8 cellular contexts compared by ENCODE assay signal in genomic region chr12:6614513-6615177, GRCh38. TPM values are rescaled to one million over a fixed set of nuclear protein-coding genes. Genes with fewer than 3 reads are reported as not detected.
DNase-seq lines count a peak whose midpoint lies in the region; ATAC-seq and TF ChIP-seq lines count a peak whose summit lies in the region.

No MANE protein-coding gene starts in this region.

- H3K9ac ChIP-seq in skeletal muscle tissue (ENCODE audit: low read depth in 1 of 3, low read length in 3 of 3), result peak overlapping the region; percentile 23 to 71 (median 27)

- intact Hi-C loops in right cardiac atrium (cut with DNase I), result loop anchor here in 3 of 4 donors (10.0 kb wide), 3 partner anchors 70 to 210 kb away; partner anchors contain the start of genes GPR162 (in 1 of the 3), P3H3 (in 1 of the 3) and ZNF384 (in 1 of the 3)

- H3K9me3 ChIP-seq in right cardiac atrium (ENCODE audit: control insufficient read depth, low read length) (no peaks in the 10 kb centered on the region), skeletal muscle tissue (ENCODE audit: control insufficient read depth in 3 of 3, low read length in 3 of 3) (no peaks in the 10 kb centered on the region)

- H3K4me1 ChIP-seq in right cardiac atrium (ENCODE audit: control insufficient read depth, insufficient read depth, low read length) (peaks cover 19% of the 10 kb centered on the region), skeletal muscle tissue (ENCODE audit: control insufficient read depth in 3 of 3, insufficient read depth in 3 of 3, low read length in 3 of 3) (peaks cover 17 to 25% (median 24%) of the 10 kb centered on the region in 3 donors)

- no peaks in the 10 kb centered on the region for H3K36me3 ChIP-seq in H7 (replicated peaks; ENCODE audit: control insufficient read depth, insufficient read depth, low read length)
- no peaks in the 10 kb centered on the region for H3K36me3 ChIP-seq in skeletal muscle tissue (ENCODE audit: control insufficient read depth in 3 of 3, insufficient read depth in 3 of 3, low read length in 3 of 3)

- H3K27ac ChIP-seq in VCaP (peak overlapping the region; percentile 72), right cardiac atrium (ENCODE audit: low read length) (peak overlapping the region; percentile 94), skeletal muscle tissue (ENCODE audit: low read depth, low read length) (peak overlapping the region; percentile 88)

- ATAC-seq in right cardiac atrium (no peak), HG03460 (IDR thresholded peaks at IDR 0.05; ENCODE audit: unreplicated experiment) (no peak)

- DNase-seq in H7, result peak; percentile 59
- no peak for DNase-seq in right cardiac atrium
- no peak for DNase-seq in NAMALWA (ENCODE audit: low spot score)
- no peak for DNase-seq in putamen (ENCODE audit: low spot score)
- no peak for DNase-seq in cerebellar nuclear complex (lab: John Stamatoyannopoulos, UW)

- WGBS in right cardiac atrium, result 72% methylated on average over 7 of the region's 7 CpGs

- H3K4me3 ChIP-seq in H7 (ENCODE audit: insufficient read depth, low read depth, low read length) (no peak overlapping the region; the same call in 1 of the 2 replicates), right cardiac atrium (ENCODE audit: low read length) (no peak overlapping the region), skeletal muscle tissue (ENCODE audit: low read length in 3 of 3) (no peak overlapping the region)

- no peak for TF ChIP-seq CTCF in VCaP (conservative IDR thresholded peaks at IDR 0.05)

- H3K27me3 ChIP-seq in H7 (ENCODE audit: control insufficient read depth, insufficient read depth, low read length), result peaks cover 4% of the 10 kb centered on the region
- H3K27me3 ChIP-seq in right cardiac atrium (ENCODE audit: control insufficient read depth, insufficient read depth), result no peaks in the 10 kb centered on the region
- peaks cover 0 to 1% (median 0%) of the 10 kb centered on the region in 3 donors for H3K27me3 ChIP-seq in skeletal muscle tissue (ENCODE audit: control insufficient read depth in 3 of 3, insufficient read depth in 3 of 3, low read length in 3 of 3)

RNA-seq across cellular contexts. Expression of gene CHD4, which starts 7.5 kb away (rescaled TPM):
- total RNA-seq in H7 (2014; rRNA removed; shearing (Covaris generic)), result 236 and 245 TPM in 2 replicates
- total RNA-seq in right cardiac atrium (100 to 1,000 TPM; 138 to 165 (median 153) TPM), skeletal muscle tissue (211 TPM)
- 142 TPM for polyA plus RNA-seq in right cardiac atrium

RNA-seq across cellular contexts. Expression of gene LPAR5, which starts 21.1 kb away (rescaled TPM):
- total RNA-seq in H7 (2014; rRNA removed; shearing (Covaris generic)), result 0.04 TPM in 1 of 2 replicates, not detected in the other
- total RNA-seq in right cardiac atrium (1 to 10 TPM; 1.1 to 2.6 (median 2.0) TPM), skeletal muscle tissue (1.0 TPM)
- 0.86 TPM for polyA plus RNA-seq in right cardiac atrium

RNA-seq across cellular contexts. Expression of gene ACRBP, which starts 32.6 kb away (rescaled TPM):
- total RNA-seq in H7 (2014; rRNA removed; shearing (Covaris generic)), result 0.80 and 3.6 TPM in 2 replicates
- total RNA-seq in right cardiac atrium, result 1 to 10 TPM; 1.0 to 2.1 (median 1.1) TPM
- polyA plus RNA-seq in right cardiac atrium, result 0.50 TPM
- total RNA-seq in skeletal muscle tissue, result 1.0 TPM

RNA-seq across cellular contexts. Expression of gene NOP2, which starts 46.6 kb away (rescaled TPM):
- total RNA-seq in H7 (2014; rRNA removed; shearing (Covaris generic)), result 64.2 and 68.8 TPM in 2 replicates
- total RNA-seq in right cardiac atrium (10 to 100 TPM; 15.1 to 27.5 (median 16.5) TPM), skeletal muscle tissue (6.3 TPM)
- polyA plus RNA-seq in right cardiac atrium, result 9.6 TPM

RNA-seq across cellular contexts. Expression of gene ING4, which starts 48.3 kb away (rescaled TPM):
- total RNA-seq in H7 (2014; rRNA removed; shearing (Covaris generic)), result 26.9 and 31.2 TPM in 2 replicates
- 10 to 100 TPM; 18.3 to 31.2 (median 30.2) TPM for total RNA-seq in right cardiac atrium
- polyA plus RNA-seq in right cardiac atrium, result 27.0 TPM
- 38.1 TPM for total RNA-seq in skeletal muscle tissue
